Comparison of ENCODE assay signal across 13 cellular contexts in genomic region chr21:33973268-33973667, GRCh38. TPM values are rescaled to one million over a fixed set of nuclear protein-coding genes. Genes with fewer than 3 reads are reported as not detected.
DNase-seq lines count a peak whose midpoint lies in the region; ATAC-seq and TF ChIP-seq lines count a peak whose summit lies in the region.
"Had no signal": no experiment of that assay in that cellular context is flagged by ENCODE, and none has a peak within 500 bp of the region (broad histone marks: within the 10 kb centered on the region; RNA-seq: fewer than 3 reads in every experiment).

No MANE protein-coding gene starts in this region.

- POLR2A ChIA-PET in HEK293T (lab: Yijun Ruan, JAX) = interaction anchor here (1.0 kb wide), 1 partner anchor 26 kb away, joined by 3 read pairs; no protein-coding TSS in a partner anchor

- no peak overlapping the region for H3K9ac ChIP-seq in mesendoderm (ENCODE audit: low read length)

- H3K36me3 ChIP-seq in mesendoderm (ENCODE audit: control insufficient read depth, insufficient read depth, low read length) = no peaks in the 10 kb centered on the region
- no peaks in the 10 kb centered on the region for H3K36me3 ChIP-seq in ovary

- peaks cover 45% of the 10 kb centered on the region for H3K36me3 Mint-ChIP-seq in activated CD4-positive, alpha-beta T cell treated with anti-CD3 and anti-CD28 coated beads, Interleukin-2, amount 10 ng/mL, durations not matched to agents 24 days and 14 days (ENCODE audit: low read depth)
- H3K36me3 Mint-ChIP-seq in activated naive CD8-positive, alpha-beta T cell treated with anti-CD3 and anti-CD28 coated beads for 36 hours = peaks cover 20% of the 10 kb centered on the region

- no peaks in the 10 kb centered on the region for H3K27me3 Mint-ChIP-seq in activated CD4-positive, alpha-beta T cell treated with anti-CD3 and anti-CD28 coated beads, Interleukin-2, amount 10 ng/mL, durations not matched to agents 24 days and 14 days
- no peaks in the 10 kb centered on the region for H3K27me3 Mint-ChIP-seq in activated naive CD8-positive, alpha-beta T cell treated with anti-CD3 and anti-CD28 coated beads for 36 hours

- H3K4me3 ChIP-seq in mesendoderm (ENCODE audit: low read length) (no peak overlapping the region), ovary (no peak overlapping the region)

- no peak overlapping the region for H4K8ac ChIP-seq in mesendoderm (ENCODE audit: low read depth, low read length)

- H3K4me1 Mint-ChIP-seq in activated CD4-positive, alpha-beta T cell treated with anti-CD3 and anti-CD28 coated beads, Interleukin-2, amount 10 ng/mL, durations not matched to agents 24 days and 14 days = peaks cover 57% of the 10 kb centered on the region
- peaks cover 46% of the 10 kb centered on the region for H3K4me1 Mint-ChIP-seq in activated naive CD8-positive, alpha-beta T cell treated with anti-CD3 and anti-CD28 coated beads for 36 hours

- no peak overlapping the region for H2BK5ac ChIP-seq in mesendoderm (ENCODE audit: low read length)

- no peak overlapping the region for H3K18ac ChIP-seq in mesendoderm (ENCODE audit: low read length)

- no peak overlapping the region for H3K4me2 ChIP-seq in mesendoderm (ENCODE audit: low read length)

- H3K4me3 Mint-ChIP-seq in activated CD4-positive, alpha-beta T cell treated with anti-CD3 and anti-CD28 coated beads, Interleukin-2, amount 10 ng/mL, durations not matched to agents 24 days and 14 days = no peak overlapping the region
- no peak overlapping the region for H3K4me3 Mint-ChIP-seq in activated naive CD8-positive, alpha-beta T cell treated with anti-CD3 and anti-CD28 coated beads for 36 hours
- H3K4me3 Mint-ChIP-seq: H9 had no signal

- no peaks in the 10 kb centered on the region for H3K79me1 ChIP-seq in mesendoderm (ENCODE audit: low read length)

- no peaks in the 10 kb centered on the region for H3K27me3 ChIP-seq in mesendoderm (ENCODE audit: insufficient read depth, low read length, poor library complexity)
- no peaks in the 10 kb centered on the region for H3K27me3 ChIP-seq in ovary

- no peak overlapping the region for H2BK15ac ChIP-seq in mesendoderm (replicated peaks; ENCODE audit: low read depth)

- CTCF ChIA-PET in HEK293T (lab: Yijun Ruan, JAX) = no interaction called here

- no peaks in the 10 kb centered on the region for H3K79me2 ChIP-seq in mesendoderm (ENCODE audit: control insufficient read depth, insufficient read depth, low read length)

- no peak overlapping the region for H3K23ac ChIP-seq in mesendoderm (ENCODE audit: low read length)

- no peak overlapping the region for H4K5ac ChIP-seq in mesendoderm (ENCODE audit: low read length)

- no peak for TF ChIP-seq EP300 in ovary (IDR thresholded peaks at IDR 0.05)

- H3K9me3 Mint-ChIP-seq in activated CD4-positive, alpha-beta T cell treated with anti-CD3 and anti-CD28 coated beads, Interleukin-2, amount 10 ng/mL, durations not matched to agents 24 days and 14 days = peaks cover 4% of the 10 kb centered on the region
- H3K9me3 Mint-ChIP-seq in activated naive CD8-positive, alpha-beta T cell treated with anti-CD3 and anti-CD28 coated beads for 36 hours = peaks cover 2% of the 10 kb centered on the region
- H3K9me3 Mint-ChIP-seq: H9 had no signal

- intact Hi-C loops in activated CD4-positive, alpha-beta T cell treated with anti-CD3 and anti-CD28 coated beads, Interleukin-2, amount 10 ng/mL, durations not matched to agents 24 days and 14 days (cut with micrococcal nuclease) = no loop called here
- intact Hi-C loops in ovary (cut with DNase I) = no loop called here

- H2AK5ac ChIP-seq in mesendoderm (ENCODE audit: low read length) = no peak overlapping the region

- no CpG with 5 or more reads among the region's 5 CpGs for WGBS in mesendoderm (ENCODE audit: extremely low coverage, insufficient coverage, low lambda C conversion rate)
- WGBS in ovary, 3 donors = 46 to 56% (median 51%) methylated on average over 5 of the region's 5 CpGs

- H3K56ac ChIP-seq in mesendoderm (ENCODE audit: low read length) = no peak overlapping the region

- no peaks in the 10 kb centered on the region for H3K9me3 ChIP-seq in ovary

- TF ChIP-seq CTCF in ovary (IDR thresholded peaks at IDR 0.05) = no peak

- ATAC-seq in GM18861 (IDR thresholded peaks at IDR 0.05; ENCODE audit: unreplicated experiment) = no peak
- ATAC-seq: PC-3 had no signal

- TF ChIP-seq POLR2A in ovary (IDR thresholded peaks at IDR 0.05) = no peak

- peaks cover 11% of the 10 kb centered on the region for H3K4me1 ChIP-seq in mesendoderm (ENCODE audit: control insufficient read depth, low read depth, low read length)
- H3K4me1 ChIP-seq in ovary (ENCODE audit: insufficient read depth) = no peaks in the 10 kb centered on the region

- no peak overlapping the region for H3K4ac ChIP-seq in mesendoderm (ENCODE audit: low read depth, low read length)

- peak overlapping the region; percentile 23 for H3K27ac Mint-ChIP-seq in activated CD4-positive, alpha-beta T cell treated with anti-CD3 and anti-CD28 coated beads, Interleukin-2, amount 10 ng/mL, durations not matched to agents 24 days and 14 days
- H3K27ac Mint-ChIP-seq in activated naive CD8-positive, alpha-beta T cell treated with anti-CD3 and anti-CD28 coated beads for 36 hours = peak overlapping the region; percentile 13

- DNase-seq in activated CD4-positive, alpha-beta T cell treated with anti-CD3 and anti-CD28 coated beads, Interleukin-2, amount 10 ng/mL, durations not matched to agents 24 days and 14 days = no peak
- no peak for DNase-seq in activated CD4-positive, alpha-beta T cell treated with anti-CD3 and anti-CD28 coated beads for 4 hours
- peak; percentile 3 for DNase-seq in HEK293T (ENCODE audit: extremely low spot score)
- DNase-seq in activated naive CD8-positive, alpha-beta T cell treated with anti-CD3 and anti-CD28 coated beads for 36 hours = no peak
- DNase-seq in mesendoderm = peak; percentile 44
- no peak for DNase-seq in ovary
- no peak for DNase-seq in NCI-H1694 treated with DMSO at 0.1 percent for 48 hours (lab: John Stamatoyannopoulos, UW)
- DNase-seq: H9, NCI-H1417 treated with DMSO at 0.1 percent for 48 hours, NCI-H2081 treated with DMSO at 0.1 percent for 48 hours, PC-3 had no signal

- H3K27ac ChIP-seq in mesendoderm (ENCODE audit: low read depth, low read length) (no peak overlapping the region), ovary (no peak overlapping the region)
- H3K27ac ChIP-seq: 22Rv1 had no signal

- H2BK120ac ChIP-seq in mesendoderm (ENCODE audit: low read depth, low read length) = no peak overlapping the region

TF ChIP-seq in HEK293T, 16 proteins besides CTCF, POLR2A, EP300 and RAD21:
- TF ChIP-seq TARDBP (IDR thresholded peaks at IDR 0.05) (no peak), L3MBTL2 (conservative IDR thresholded peaks at IDR 0.05) (no peak), ELF4 (IDR thresholded peaks at IDR 0.05) (no peak), BHLHE40 (IDR thresholded peaks at IDR 0.05; ENCODE audit: borderline replicate concordance) (no peak), CTBP1 (IDR thresholded peaks at IDR 0.05; ENCODE audit: borderline replicate concordance) (no peak), ZNF384 (IDR thresholded peaks at IDR 0.05) (no peak), LEF1 (IDR thresholded peaks at IDR 0.05; ENCODE audit: borderline replicate concordance) (no peak), ARNT (IDR thresholded peaks at IDR 0.05) (no peak)

RNA-seq across cellular contexts. Expression of gene ATP5PO, which starts 57.7 kb away (rescaled TPM):
- total RNA-seq in activated CD4-positive, alpha-beta T cell treated with anti-CD3 and anti-CD28 coated beads, Interleukin-2, amount 10 ng/mL, durations not matched to agents 24 days and 14 days = 172 and 194 TPM in 2 replicates
- 100 to 1,000 TPM; 219 to 221 TPM for total RNA-seq in activated naive CD8-positive, alpha-beta T cell treated with anti-CD3 and anti-CD28 coated beads for 36 hours
- polyA plus RNA-seq in mesendoderm (2013, experiment 1 of 2) = 445 TPM
- 443 TPM for polyA plus RNA-seq in mesendoderm (2013, experiment 2 of 2)
- 100 to 1,000 TPM; 144 to 221 (median 169) TPM for total RNA-seq in ovary
- 100 to 1,000 TPM; 252 to 283 TPM for polyA plus RNA-seq in ovary

Comparison
In these comparisons a context has a peak if more than half of its experiments do, and no peak if none do; other contexts are left out.
1. DNase-seq: peak in HEK293T (single experiment) and mesendoderm (single experiment); none in activated CD4-positive, alpha-beta T cell treated with anti-CD3 and anti-CD28 coated beads, Interleukin-2, amount 10 ng/mL, durations not matched to agents 24 days and 14 days (single experiment), activated CD4-positive, alpha-beta T cell treated with anti-CD3 and anti-CD28 coated beads for 4 hours (0 of 2), activated naive CD8-positive, alpha-beta T cell treated with anti-CD3 and anti-CD28 coated beads for 36 hours (single experiment), ovary (0 of 5) and NCI-H1694 treated with DMSO at 0.1 percent for 48 hours (single experiment).